In genomic region chr19:49496574-49497008, GRCh38 we compare ENCODE assay signal across 8 cellular contexts. TPM values are rescaled to one million over a fixed set of nuclear protein-coding genes. Genes with fewer than 3 reads are reported as not detected.
DNase-seq lines count a peak whose midpoint lies in the region; ATAC-seq, FAIRE-seq and TF ChIP-seq lines count a peak whose summit lies in the region.

No MANE protein-coding gene starts in this region.

- DNase-seq in activated T-cell treated with anti-CD3 and anti-CD28 coated beads, Interleukin-2, amount 50 U/mL, for 72 hours, result no peak
- DNase-seq in activated T-cell treated with anti-CD3 and anti-CD28 coated beads for 4 hours, result no peak
- no peak for DNase-seq in K562 (ENCODE audit: extremely low read depth in 1 of 4, low spot score in 3 of 4)
- no peak for DNase-seq in lung (ENCODE audit: low spot score)
- DNase-seq in type B pancreatic cell (ENCODE audit: extremely low spot score, unreplicated experiment), result no peak
- no peak for DNase-seq in SHP77 (lab: John Stamatoyannopoulos, UW)
- no peak for DNase-seq in NCI-H226
- DNase-seq in omental fat pad (ENCODE audit: low spot score), result no peak

- H3K36me3 ChIP-seq in K562 (ENCODE audit: control insufficient read depth, insufficient read depth, low read length), result peaks cover 50% of the 10 kb centered on the region
- H3K36me3 ChIP-seq in lung (ENCODE audit: control insufficient read depth in 2 of 2, insufficient read depth in 2 of 2, low read length in 2 of 2), result peaks cover 12 to 37% of the 10 kb centered on the region in 2 donors

- H3K9ac ChIP-seq in K562 (ENCODE audit: insufficient read depth in 1 of 2, low read depth in 2 of 2, low read length in 2 of 2), result peak overlapping the region; percentile 96 to 99

- H3K36me3 Mint-ChIP-seq in activated T-cell treated with anti-CD3 and anti-CD28 coated beads, Interleukin-2, amount 50 U/mL, for 72 hours (ENCODE audit: insufficient read depth in 2 of 2), result peaks cover 34 to 39% of the 10 kb centered on the region in 2 donors
- peaks cover 29% of the 10 kb centered on the region for H3K36me3 Mint-ChIP-seq in type B pancreatic cell

- no peak for FAIRE-seq in K562 (lab: Jason Lieb, UNC)

- TSS peak; percentile 43 for BruUV-seq in K562 (replicated peaks; lab: Mats Ljungman, UMichigan)

- no peaks in the 10 kb centered on the region for H3K9me3 ChIP-seq in K562 (replicated peaks; ENCODE audit: control insufficient read depth, insufficient read depth, low read depth, low read length)
- no peaks in the 10 kb centered on the region for H3K9me3 ChIP-seq in lung (ENCODE audit: control insufficient read depth in 2 of 2, insufficient read depth in 1 of 2, low read length in 1 of 2)

- H3K4me3 ChIP-seq in K562, result peak overlapping the region; percentile 89
- peak overlapping the region; percentile 72 for H3K4me3 ChIP-seq in lung

- H3K27ac Mint-ChIP-seq in activated T-cell treated with anti-CD3 and anti-CD28 coated beads, Interleukin-2, amount 50 U/mL, for 72 hours, result peak overlapping the region; percentile 99
- H3K27ac Mint-ChIP-seq in type B pancreatic cell, result peak overlapping the region; percentile 97

- no peak for ATAC-seq in activated T-cell treated with anti-CD3 and anti-CD28 coated beads, Interleukin-2, amount 50 U/mL, for 72 hours (replicated peaks in 1 of 2)
- ATAC-seq in K562, result no peak
- ATAC-seq in lung (ENCODE audit: insufficient read depth, low FRiP score), result no peak
- ATAC-seq in omental fat pad (ENCODE audit: low FRiP score), result no peak

- H3K27ac ChIP-seq in K562 (ENCODE audit: extremely low read depth, low read depth, low read length) (peak overlapping the region; percentile 94), lung (ENCODE audit: low read depth in 1 of 2, low read length in 1 of 2) (peak overlapping the region; percentile 86 to 94)

- peak overlapping the region; percentile 97 for H3K4me2 ChIP-seq in K562 (ENCODE audit: insufficient read depth, low read length)

- TF ChIP-seq EP300 in K562 (IDR thresholded peaks at IDR 0.05; ENCODE audit: low read length), result no peak

- TF ChIP-seq CTCF in K562 (IDR thresholded peaks at IDR 0.05 in 2 of 3, conservative IDR thresholded peaks at IDR 0.05 in 1 of 3; ENCODE audit: insufficient read depth in 2 of 3, low read depth in 1 of 3, low read length in 3 of 3) (no peak), lung (IDR thresholded peaks at IDR 0.05; ENCODE audit: control extremely low read depth, extremely low read depth) (no peak), type B pancreatic cell (conservative IDR thresholded peaks at IDR 0.05) (no peak), omental fat pad (IDR thresholded peaks at IDR 0.05) (no peak)

- H3K4me3 Mint-ChIP-seq in activated T-cell treated with anti-CD3 and anti-CD28 coated beads, Interleukin-2, amount 50 U/mL, for 72 hours, result peak overlapping the region; percentile 99
- H3K4me3 Mint-ChIP-seq in type B pancreatic cell, result peak overlapping the region; percentile 97

- in situ Hi-C loops in K562 (cut with MboI), result loop anchor here (10.0 kb wide), 1 partner anchor 378 kb away; the partner anchor contains the start of genes AKT1S1 and TBC1D17

- peaks cover 70% of the 10 kb centered on the region for H3K4me1 Mint-ChIP-seq in activated T-cell treated with anti-CD3 and anti-CD28 coated beads, Interleukin-2, amount 50 U/mL, for 72 hours (ENCODE audit: low read depth)
- H3K4me1 Mint-ChIP-seq in type B pancreatic cell (ENCODE audit: unreplicated experiment), result peaks cover 12% of the 10 kb centered on the region

- POLR2A ChIA-PET in K562 (lab: Yijun Ruan, JAX), result interaction anchor here (0.6 to 2.7 kb wide), 14 partner anchors 9 to 221 kb away, joined by 3 to 20 read pairs (median 6); partner anchors contain the start of genes NOSIP, PRMT1, RCN3 and RPL13A

- CTCF ChIA-PET in K562 (lab: Yijun Ruan, JAX; ENCODE audit: low intra/inter-chr PET ratio), result interaction anchor here (1.1 kb wide), 1 partner anchor 73 kb away, joined by 3 read pairs; no protein-coding TSS in a partner anchor

- peaks cover 7% of the 10 kb centered on the region for H3K9me1 ChIP-seq in K562 (ENCODE audit: control insufficient read depth, insufficient read depth, low read length)

- no peaks in the 10 kb centered on the region for H3K27me3 Mint-ChIP-seq in activated T-cell treated with anti-CD3 and anti-CD28 coated beads, Interleukin-2, amount 50 U/mL, for 72 hours (ENCODE audit: low read depth)
- no peaks in the 10 kb centered on the region for H3K27me3 Mint-ChIP-seq in type B pancreatic cell

- 0% methylated on average over 9 of the region's 11 CpGs for WGBS in K562 (ENCODE audit: insufficient coverage, low coverage, missing lambda C conversion rate)
- WGBS in lung, 2 donors, result 0 to 1% methylated on average over 11 of the region's 11 CpGs

- H3K79me2 ChIP-seq in K562 (ENCODE audit: control insufficient read depth, insufficient read depth, low read length), result peaks cover 35% of the 10 kb centered on the region

- H3K4me1 ChIP-seq in K562 (replicated peaks in 1 of 2; ENCODE audit: control insufficient read depth in 2 of 2, insufficient read depth in 2 of 2, low read length in 2 of 2) (peaks cover 33 to 42% of the 10 kb centered on the region in 2 experiments; a peak in 4 of 5 replicates), lung (ENCODE audit: control insufficient read depth in 2 of 2, insufficient read depth in 2 of 2, low read length in 2 of 2) (peaks cover 0 to 12% of the 10 kb centered on the region in 2 donors)

- no peaks in the 10 kb centered on the region for H3K9me3 Mint-ChIP-seq in activated T-cell treated with anti-CD3 and anti-CD28 coated beads, Interleukin-2, amount 50 U/mL, for 72 hours
- H3K9me3 Mint-ChIP-seq in type B pancreatic cell, result no peaks in the 10 kb centered on the region

- peaks cover 32% of the 10 kb centered on the region for H4K20me1 ChIP-seq in K562 (replicated peaks; ENCODE audit: control insufficient read depth, insufficient read depth, low read length)

- no peaks in the 10 kb centered on the region for H3K27me3 ChIP-seq in K562 (ENCODE audit: control insufficient read depth in 2 of 2, insufficient read depth in 2 of 2, low read length in 2 of 2)
- H3K27me3 ChIP-seq in lung (ENCODE audit: control insufficient read depth, insufficient read depth), result no peaks in the 10 kb centered on the region

- TF ChIP-seq POLR2A in K562 (conservative IDR thresholded peaks at IDR 0.05), result no peak; the same call in 1 of the 2 replicates

- intact Hi-C loops in K562 (cut with micrococcal nuclease), result loop anchor here (1.0 kb wide), 1 partner anchor 270 kb away; no protein-coding TSS in a partner anchor

- 0 out of 2 replicates have a peak overlapping the region, but pooled peaks have one; percentile 1 for H2AFZ ChIP-seq in K562 (ENCODE audit: low read depth, low read length)

- no peak for TF ChIP-seq RAD21 in K562 (CRISPR knock-in tag; conservative IDR thresholded peaks at IDR 0.05 in 1 of 2, IDR thresholded peaks at IDR 0.05 in 1 of 2)

RNA-seq across cellular contexts. Expression of gene RPS11, which starts 0.4 kb away (rescaled TPM):
- 1,000 to 10,000 TPM; 2,679 to 2,721 TPM for total RNA-seq in activated T-cell treated with anti-CD3 and anti-CD28 coated beads, Interleukin-2, amount 50 U/mL, for 72 hours
- total RNA-seq in K562 (2011; cell fraction: chromatin; rRNA removed; ENCODE audit: low replicate concordance), result 240 and 424 TPM in 2 replicates
- 713 and 872 TPM in 2 replicates for total RNA-seq in K562 (2011; cell fraction: nucleolus; rRNA removed)
- 819 and 1,369 TPM in 2 replicates for total RNA-seq in K562 (2011; cell fraction: nucleoplasm; rRNA removed)
- total RNA-seq in K562 (2014; rRNA removed), result 4,429 and 4,457 TPM in 2 replicates
- 3,727 and 4,095 TPM in 2 replicates for total RNA-seq in K562 (2014; rRNA removed; fragmentation: Illumina TruSeq; extraction: Trizol)
- 4,584 and 4,811 TPM in 2 replicates for total RNA-seq in K562 (2015; rRNA removed; fragmentation: Illumina TruSeq; extraction: Trizol)
- 2,569 and 2,586 TPM in 2 replicates for total RNA-seq in K562 (2021)
- 3,634 and 4,412 TPM in 2 replicates for polyA plus RNA-seq in K562 (2011; rRNA removed)
- 6,629 and 8,365 TPM in 2 replicates for polyA plus RNA-seq in K562 (2011; cell fraction: cytosol; rRNA removed)
- polyA plus RNA-seq in K562 (2011; cell fraction: nucleus; rRNA removed), result 1,560 and 2,176 TPM in 2 replicates
- 4,370 and 4,381 TPM in 2 replicates for polyA plus RNA-seq in K562 (2012)
- 9,049 and 9,152 TPM in 2 replicates for polyA plus RNA-seq in K562 (2014; fragmentation: Illumina TruSeq; extraction: Trizol)
- 1,000 to 10,000 TPM; 3,635 to 4,338 TPM for polyA plus RNA-seq in K562 (2014; fragmentation: Nextera tagmentation; extraction: Ambion mirVana)
- polyA plus RNA-seq in K562 (2014; rRNA removed), result 4,533 and 5,388 TPM in 2 replicates
- polyA minus RNA-seq in K562 (2011; rRNA and poly(A)+ RNA removed), result 1,200 and 1,243 TPM in 2 replicates
- 776 and 786 TPM in 2 replicates for polyA minus RNA-seq in K562 (2011; cell fraction: cytosol; rRNA and poly(A)+ RNA removed)
- 241 and 515 TPM in 2 replicates for polyA minus RNA-seq in K562 (2011; cell fraction: nucleus; rRNA and poly(A)+ RNA removed)
- total RNA-seq in lung, result 1,000 to 10,000 TPM; 1,558 to 1,973 TPM
- polyA plus RNA-seq in lung, result 1,000 to 10,000 TPM; 4,071 to 4,654 TPM
- 2,401 and 2,461 TPM in 2 replicates for total RNA-seq in type B pancreatic cell (ENCODE audit: low replicate concordance)
- total RNA-seq in omental fat pad, result 1,000 to 10,000 TPM; 3,715 to 4,750 (median 4,286) TPM

RNA-seq across cellular contexts. Expression of gene RPL13A, which starts 9.2 kb away (rescaled TPM):
- 1,000 to 10,000 TPM; 4,603 to 5,026 TPM for total RNA-seq in activated T-cell treated with anti-CD3 and anti-CD28 coated beads, Interleukin-2, amount 50 U/mL, for 72 hours
- 424 and 920 TPM in 2 replicates for total RNA-seq in K562 (2011; cell fraction: chromatin; rRNA removed; ENCODE audit: low replicate concordance)
- 1,992 and 2,335 TPM in 2 replicates for total RNA-seq in K562 (2011; cell fraction: nucleolus; rRNA removed)
- total RNA-seq in K562 (2011; cell fraction: nucleoplasm; rRNA removed), result 1,435 and 2,039 TPM in 2 replicates
- total RNA-seq in K562 (2014; rRNA removed) (4,435 and 4,908 TPM in 2 replicates), K562 (2014; rRNA removed; fragmentation: Illumina TruSeq; extraction: Trizol) (1,693 and 1,744 TPM in 2 replicates), K562 (2015; rRNA removed; fragmentation: Illumina TruSeq; extraction: Trizol) (2,336 and 2,363 TPM in 2 replicates), K562 (2021) (3,484 and 3,598 TPM in 2 replicates), lung (1,000 to 10,000 TPM; 1,499 to 2,532 TPM), type B pancreatic cell (ENCODE audit: low replicate concordance) (3,274 and 3,593 TPM in 2 replicates), omental fat pad (1,000 to 10,000 TPM; 2,551 to 3,862 (median 3,160) TPM)
- polyA plus RNA-seq in K562 (2011; rRNA removed) (3,377 and 4,740 TPM in 2 replicates), K562 (2014; fragmentation: Illumina TruSeq; extraction: Trizol) (2,949 and 2,951 TPM in 2 replicates), K562 (2014; fragmentation: Nextera tagmentation; extraction: Ambion mirVana) (1,000 to 10,000 TPM; 2,516 to 2,665 TPM), K562 (2014; rRNA removed) (5,374 and 5,482 TPM in 2 replicates), lung (1,000 to 10,000 TPM; 2,431 to 2,816 TPM)
- 4,156 and 5,491 TPM in 2 replicates for polyA plus RNA-seq in K562 (2011; cell fraction: cytosol; rRNA removed)
- 2,583 and 2,819 TPM in 2 replicates for polyA plus RNA-seq in K562 (2011; cell fraction: nucleus; rRNA removed)
- 5,015 and 6,183 TPM in 2 replicates for polyA plus RNA-seq in K562 (2012)
- 823 and 942 TPM in 2 replicates for polyA minus RNA-seq in K562 (2011; rRNA and poly(A)+ RNA removed)
- polyA minus RNA-seq in K562 (2011; cell fraction: cytosol; rRNA and poly(A)+ RNA removed), result 967 and 1,445 TPM in 2 replicates
- polyA minus RNA-seq in K562 (2011; cell fraction: nucleus; rRNA and poly(A)+ RNA removed), result 1,358 and 2,443 TPM in 2 replicates

RNA-seq across cellular contexts. Expression of gene FCGRT, which starts 15.9 kb away (rescaled TPM):
- total RNA-seq in activated T-cell treated with anti-CD3 and anti-CD28 coated beads, Interleukin-2, amount 50 U/mL, for 72 hours, result 10 to 100 TPM; 21.2 to 24.1 TPM
- total RNA-seq in K562 (2011; cell fraction: chromatin; rRNA removed; ENCODE audit: low replicate concordance), result 2.5 and 8.7 TPM in 2 replicates
- 5.9 and 8.0 TPM in 2 replicates for total RNA-seq in K562 (2011; cell fraction: nucleolus; rRNA removed)
- total RNA-seq in K562 (2011; cell fraction: nucleoplasm; rRNA removed), result 4.7 and 6.6 TPM in 2 replicates
- total RNA-seq in K562 (2014; rRNA removed) (0.77 and 2.8 TPM in 2 replicates), K562 (2014; rRNA removed; fragmentation: Illumina TruSeq; extraction: Trizol) (0.38 and 1.1 TPM in 2 replicates), K562 (2015; rRNA removed; fragmentation: Illumina TruSeq; extraction: Trizol) (1.2 and 1.7 TPM in 2 replicates), K562 (2021) (2.2 and 4.0 TPM in 2 replicates), lung (100 to 1,000 TPM; 184 to 271 TPM), type B pancreatic cell (ENCODE audit: low replicate concordance) (102 and 106 TPM in 2 replicates), omental fat pad (100 to 1,000 TPM; 314 to 479 (median 337) TPM)
- polyA plus RNA-seq in K562 (2011; rRNA removed) (1.0 and 8.6 TPM in 2 replicates), K562 (2014; fragmentation: Illumina TruSeq; extraction: Trizol) (1.4 and 1.6 TPM in 2 replicates), K562 (2014; fragmentation: Nextera tagmentation; extraction: Ambion mirVana) (under 1 TPM; 0.11 to 0.18 TPM), K562 (2014; rRNA removed) (1.8 and 2.2 TPM in 2 replicates), lung (100 to 1,000 TPM; 233 to 247 TPM)
- 2.7 and 9.7 TPM in 2 replicates for polyA plus RNA-seq in K562 (2011; cell fraction: cytosol; rRNA removed)
- polyA plus RNA-seq in K562 (2011; cell fraction: nucleus; rRNA removed), result 3.4 and 18.3 TPM in 2 replicates
- polyA plus RNA-seq in K562 (2012), result 3.5 and 7.8 TPM in 2 replicates
- 0.56 and 3.3 TPM in 2 replicates for polyA minus RNA-seq in K562 (2011; rRNA and poly(A)+ RNA removed)
- polyA minus RNA-seq in K562 (2011; cell fraction: cytosol; rRNA and poly(A)+ RNA removed), result 1.4 and 10.9 TPM in 2 replicates
- 0.40 and 2.1 TPM in 2 replicates for polyA minus RNA-seq in K562 (2011; cell fraction: nucleus; rRNA and poly(A)+ RNA removed)

RNA-seq across cellular contexts. Expression of gene FLT3LG, which starts 22.6 kb away (rescaled TPM):
- total RNA-seq in activated T-cell treated with anti-CD3 and anti-CD28 coated beads, Interleukin-2, amount 50 U/mL, for 72 hours, result 10 to 100 TPM; 69.7 to 76.3 TPM
- 5.7 and 5.8 TPM in 2 replicates for total RNA-seq in K562 (2011; cell fraction: chromatin; rRNA removed; ENCODE audit: low replicate concordance)
- 3.2 and 4.3 TPM in 2 replicates for total RNA-seq in K562 (2011; cell fraction: nucleolus; rRNA removed)
- total RNA-seq in K562 (2011; cell fraction: nucleoplasm; rRNA removed), result 5.0 and 5.5 TPM in 2 replicates
- 0.86 and 2.2 TPM in 2 replicates for total RNA-seq in K562 (2014; rRNA removed)
- 0.35 and 1.1 TPM in 2 replicates for total RNA-seq in K562 (2014; rRNA removed; fragmentation: Illumina TruSeq; extraction: Trizol)
- total RNA-seq in K562 (2015; rRNA removed; fragmentation: Illumina TruSeq; extraction: Trizol), result 1.1 and 1.5 TPM in 2 replicates
- total RNA-seq in K562 (2021), result 5.0 and 6.4 TPM in 2 replicates
- 1.2 and 2.5 TPM in 2 replicates for polyA plus RNA-seq in K562 (2011; rRNA removed)
- 1.7 and 5.8 TPM in 2 replicates for polyA plus RNA-seq in K562 (2011; cell fraction: cytosol; rRNA removed)
- 2.3 and 4.0 TPM in 2 replicates for polyA plus RNA-seq in K562 (2011; cell fraction: nucleus; rRNA removed)
- 5.5 and 15.1 TPM in 2 replicates for polyA plus RNA-seq in K562 (2012)
- polyA plus RNA-seq in K562 (2014; fragmentation: Illumina TruSeq; extraction: Trizol), result 1.4 and 3.4 TPM in 2 replicates
- under 1 TPM; 0.31 to 0.49 TPM for polyA plus RNA-seq in K562 (2014; fragmentation: Nextera tagmentation; extraction: Ambion mirVana)
- polyA plus RNA-seq in K562 (2014; rRNA removed), result 2.8 and 4.2 TPM in 2 replicates
- 0.24 and 0.95 TPM in 2 replicates for polyA minus RNA-seq in K562 (2011; rRNA and poly(A)+ RNA removed)
- polyA minus RNA-seq in K562 (2011; cell fraction: cytosol; rRNA and poly(A)+ RNA removed), result 2.0 TPM in 1 of 2 replicates, not detected in the other
- 0.54 and 1.6 TPM in 2 replicates for polyA minus RNA-seq in K562 (2011; cell fraction: nucleus; rRNA and poly(A)+ RNA removed)
- total RNA-seq in lung, result 1 to 10 TPM; 2.9 to 8.9 TPM
- polyA plus RNA-seq in lung, result 10 to 100 TPM in 1 of 2 donors, 1 to 10 TPM in 1; 9.5 to 15.0 TPM
- total RNA-seq in type B pancreatic cell (ENCODE audit: low replicate concordance), result 1.9 and 2.0 TPM in 2 replicates
- 10 to 100 TPM in 1 of 4 donors, 1 to 10 TPM in 3; 2.3 to 11.2 (median 2.6) TPM for total RNA-seq in omental fat pad

RNA-seq across cellular contexts. Expression of gene RCN3, which starts 31.2 kb away (rescaled TPM):
- 1 to 10 TPM; 3.2 to 4.3 TPM for total RNA-seq in activated T-cell treated with anti-CD3 and anti-CD28 coated beads, Interleukin-2, amount 50 U/mL, for 72 hours
- total RNA-seq in K562 (2011; cell fraction: chromatin; rRNA removed; ENCODE audit: low replicate concordance), result 2.7 and 4.6 TPM in 2 replicates
- 6.2 and 9.2 TPM in 2 replicates for total RNA-seq in K562 (2011; cell fraction: nucleolus; rRNA removed)
- 6.4 and 6.9 TPM in 2 replicates for total RNA-seq in K562 (2011; cell fraction: nucleoplasm; rRNA removed)
- total RNA-seq in K562 (2014; rRNA removed) (14.1 and 17.7 TPM in 2 replicates), K562 (2014; rRNA removed; fragmentation: Illumina TruSeq; extraction: Trizol) (0.70 and 1.3 TPM in 2 replicates), K562 (2015; rRNA removed; fragmentation: Illumina TruSeq; extraction: Trizol) (2.6 and 3.2 TPM in 2 replicates), K562 (2021) (9.0 TPM in 2 replicates), lung (10 to 100 TPM; 14.1 to 39.2 TPM), type B pancreatic cell (ENCODE audit: low replicate concordance) (4.5 and 12.1 TPM in 2 replicates), omental fat pad (10 to 100 TPM; 23.7 to 70.1 (median 26.9) TPM)
- polyA plus RNA-seq in K562 (2011; rRNA removed) (1.6 and 3.3 TPM in 2 replicates), K562 (2014; fragmentation: Illumina TruSeq; extraction: Trizol) (2.0 and 6.4 TPM in 2 replicates), K562 (2014; fragmentation: Nextera tagmentation; extraction: Ambion mirVana) (under 1 TPM; 0.43 to 0.76 TPM), K562 (2014; rRNA removed) (4.9 and 6.8 TPM in 2 replicates), lung (10 to 100 TPM; 29.3 to 32.6 TPM)
- 4.5 and 6.6 TPM in 2 replicates for polyA plus RNA-seq in K562 (2011; cell fraction: cytosol; rRNA removed)
- 5.2 TPM in 2 replicates for polyA plus RNA-seq in K562 (2011; cell fraction: nucleus; rRNA removed)
- 4.2 and 4.7 TPM in 2 replicates for polyA plus RNA-seq in K562 (2012)
- polyA minus RNA-seq in K562 (2011; rRNA and poly(A)+ RNA removed), result 0.15 and 0.25 TPM in 2 replicates
- 3.2 and 8.5 TPM in 2 replicates for polyA minus RNA-seq in K562 (2011; cell fraction: cytosol; rRNA and poly(A)+ RNA removed)
- polyA minus RNA-seq in K562 (2011; cell fraction: nucleus; rRNA and poly(A)+ RNA removed), result 1.5 and 2.7 TPM in 2 replicates
